ENCODE assay signal across 11 cellular contexts in genomic region chr11:62677160-62677559, GRCh38. TPM values are rescaled to one million over a fixed set of nuclear protein-coding genes. Genes with fewer than 3 reads are reported as not detected.
DNase-seq lines count a peak whose midpoint lies in the region; ATAC-seq and TF ChIP-seq lines count a peak whose summit lies in the region.
"Had no signal": no experiment of that assay in that cellular context is flagged by ENCODE, and none has a peak within 500 bp of the region (broad histone marks: within the 10 kb centered on the region; RNA-seq: fewer than 3 reads in every experiment).

No MANE protein-coding gene starts in this region.

- peaks cover 55% of the 10 kb centered on the region for H3K4me1 Mint-ChIP-seq in CD8-positive, alpha-beta T cell (ENCODE audit: low read depth)
- H3K4me1 Mint-ChIP-seq in T-helper 17 cell (peaks cover 37% of the 10 kb centered on the region), immature natural killer cell (peaks cover 41 to 50% of the 10 kb centered on the region in 2 donors)

- H3K9me3 Mint-ChIP-seq in CD8-positive, alpha-beta T cell, result no peaks in the 10 kb centered on the region
- no peaks in the 10 kb centered on the region for H3K9me3 Mint-ChIP-seq in immature natural killer cell

- POLR2A ChIA-PET in CD8-positive, alpha-beta T cell (lab: Charles Lee), result interaction anchor here (0.5 to 2.5 kb wide), 8 partner anchors 11 to 178 kb away, joined by 3 to 18 read pairs (median 4); partner anchors contain the start of genes BSCL2, C11orf98, CSKMT and GNG3

- peak overlapping the region; percentile 77 for H3K27ac ChIP-seq in 22Rv1
- H3K27ac ChIP-seq in CD8-positive, alpha-beta T cell (ENCODE audit: low read depth, low read length), result no peak overlapping the region

- intact Hi-C loops in CD8-positive, alpha-beta T cell (cut with DNase I, micrococcal nuclease), result no loop called here

- H3K4me3 Mint-ChIP-seq in CD8-positive, alpha-beta T cell, result peak overlapping the region; percentile 90
- peak overlapping the region; percentile 91 for H3K4me3 Mint-ChIP-seq in T-helper 17 cell
- H3K4me3 Mint-ChIP-seq in immature natural killer cell, result peak overlapping the region; percentile 81 to 97 (median 94)

- no peak for DNase-seq in CD8-positive, alpha-beta T cell
- DNase-seq in T-helper 17 cell (no peak), immature natural killer cell (no peak), NOMO-1 treated with dmso at 0.1 percent for 144 hours (lab: John Stamatoyannopoulos, UW; ENCODE audit: unreplicated experiment) (no peak), GM10266 (ENCODE audit: extremely low spot score) (no peak), NCI-H146 treated with DMSO at 0.1 percent for 48 hours (lab: John Stamatoyannopoulos, UW; ENCODE audit: unreplicated experiment) (no peak), left lobe of liver (ENCODE audit: low spot score) (no peak)
- DNase-seq: DMS153; NCI-H1694 treated with DMSO at 0.1 percent for 48 hours; stimulated activated naive CD4-positive, alpha-beta T cell had no signal

- H3K36me3 Mint-ChIP-seq in CD8-positive, alpha-beta T cell, result peaks cover 47% of the 10 kb centered on the region
- H3K36me3 Mint-ChIP-seq in T-helper 17 cell (ENCODE audit: low read depth) (peaks cover 5% of the 10 kb centered on the region), immature natural killer cell (peaks cover 8 to 13% (median 10%) of the 10 kb centered on the region in 3 donors)

- peaks cover 37% of the 10 kb centered on the region for H3K4me1 ChIP-seq in CD8-positive, alpha-beta T cell (ENCODE audit: insufficient read depth, low read length)

- CTCF ChIA-PET in CD8-positive, alpha-beta T cell (lab: Charles Lee), result interaction anchor here (0.9 to 2.2 kb wide), 6 partner anchors 12 to 85 kb away, joined by 3 to 6 read pairs (median 4); partner anchors contain the start of genes C11orf98, CSKMT, INTS5 and LRRN4CL

- H3K27me3 Mint-ChIP-seq in CD8-positive, alpha-beta T cell (ENCODE audit: low read depth), result no peaks in the 10 kb centered on the region
- H3K27me3 Mint-ChIP-seq in T-helper 17 cell, result no peaks in the 10 kb centered on the region
- peaks cover 9 to 12% (median 12%) of the 10 kb centered on the region in 3 donors for H3K27me3 Mint-ChIP-seq in immature natural killer cell (ENCODE audit: low read depth in 3 of 3)

- peaks cover 6% of the 10 kb centered on the region for H3K36me3 ChIP-seq in CD8-positive, alpha-beta T cell (ENCODE audit: insufficient read depth, low read length)

- no peak overlapping the region for H3K4me3 ChIP-seq in CD8-positive, alpha-beta T cell (ENCODE audit: low read depth, low read length)

- no peaks in the 10 kb centered on the region for H3K27me3 ChIP-seq in CD8-positive, alpha-beta T cell (ENCODE audit: insufficient read depth, low read length)

- H3K27ac Mint-ChIP-seq in CD8-positive, alpha-beta T cell, result peak overlapping the region; percentile 46
- H3K27ac Mint-ChIP-seq in T-helper 17 cell, result peak overlapping the region; percentile 97
- peak overlapping the region; percentile 88 to 98 (median 94) for H3K27ac Mint-ChIP-seq in immature natural killer cell

- H3K9me3 ChIP-seq in CD8-positive, alpha-beta T cell (ENCODE audit: low read length), result no peaks in the 10 kb centered on the region
- no peaks in the 10 kb centered on the region for H3K9me3 ChIP-seq in T-helper 17 cell (ENCODE audit: control insufficient read depth, low read length, poor library complexity, severe bottlenecking)

- no peak for ATAC-seq in CD8-positive, alpha-beta T cell
- no peak for ATAC-seq in T-helper 17 cell
- no peak for ATAC-seq in left lobe of liver

- TF ChIP-seq CTCF in 22Rv1 (IDR thresholded peaks at IDR 0.05) (no peak), GM10266 (IDR thresholded peaks at IDR 0.05; ENCODE audit: control insufficient read depth, insufficient read depth, low read depth, missing control alignments) (no peak)
- no peak for TF ChIP-seq CTCF in CD8-positive, alpha-beta T cell (IDR thresholded peaks at IDR 0.05)

RNA-seq across cellular contexts. Expression of gene UBXN1, which starts 1.7 kb away (rescaled TPM):
- total RNA-seq in CD8-positive, alpha-beta T cell, result 100 to 1,000 TPM; 232 to 242 TPM
- total RNA-seq in T-helper 17 cell (100 to 1,000 TPM; 195 to 203 TPM), left lobe of liver (30.5 TPM)
- polyA plus RNA-seq in immature natural killer cell, result 100 to 1,000 TPM in 2 of 3 donors, 10 to 100 TPM in 1; 93.1 to 152 (median 152) TPM

RNA-seq across cellular contexts. Expression of gene LBHD1, which starts 5.1 kb away (rescaled TPM):
- 10 to 100 TPM; 14.5 to 14.6 TPM for total RNA-seq in CD8-positive, alpha-beta T cell
- total RNA-seq in T-helper 17 cell, result 10 to 100 TPM; 12.0 to 14.9 TPM
- polyA plus RNA-seq in immature natural killer cell, result 10 to 100 TPM in 1 of 3 donors, 1 to 10 TPM in 2; 6.3 to 11.4 (median 6.5) TPM
- total RNA-seq in left lobe of liver, result 3.3 TPM

RNA-seq across cellular contexts. Expression of gene UQCC3, which starts 5.7 kb away (rescaled TPM):
- 1 to 10 TPM; 1.1 to 1.7 TPM for total RNA-seq in CD8-positive, alpha-beta T cell
- total RNA-seq in T-helper 17 cell, result 1 to 10 TPM; 2.6 to 3.3 TPM
- polyA plus RNA-seq in immature natural killer cell, result 10 to 100 TPM; 13.9 to 18.0 (median 14.0) TPM
- total RNA-seq in left lobe of liver, result 4.9 TPM

RNA-seq across cellular contexts. Expression of gene CSKMT, which starts 12.0 kb away (rescaled TPM):
- total RNA-seq in CD8-positive, alpha-beta T cell, result 10 to 100 TPM; 25.4 to 25.7 TPM
- total RNA-seq in T-helper 17 cell, result 10 to 100 TPM in 1 of 2 donors, 1 to 10 TPM in 1; 8.0 to 15.9 TPM
- 1 to 10 TPM in 2 of 3 donors, not detected in 1; 2.1 to 4.4 TPM for polyA plus RNA-seq in immature natural killer cell
- 3.4 TPM for total RNA-seq in left lobe of liver

RNA-seq across cellular contexts. Expression of gene C11orf98, which starts 12.2 kb away (rescaled TPM):
- total RNA-seq in CD8-positive, alpha-beta T cell, result 10 to 100 TPM; 22.5 to 25.7 TPM
- 10 to 100 TPM; 20.0 to 21.6 TPM for total RNA-seq in T-helper 17 cell
- 100 to 1,000 TPM; 125 to 152 (median 136) TPM for polyA plus RNA-seq in immature natural killer cell
- 30.4 TPM for total RNA-seq in left lobe of liver

Comparison
In these comparisons a context has a peak if more than half of its experiments do, and no peak if none do; other contexts are left out.
1. H3K27ac Mint-ChIP-seq: peak in every context shown above with its lines; median percentile 97 in T-helper 17 cell; 94 in immature natural killer cell; 46 in CD8-positive, alpha-beta T cell.